In the genomic region with DNA sequence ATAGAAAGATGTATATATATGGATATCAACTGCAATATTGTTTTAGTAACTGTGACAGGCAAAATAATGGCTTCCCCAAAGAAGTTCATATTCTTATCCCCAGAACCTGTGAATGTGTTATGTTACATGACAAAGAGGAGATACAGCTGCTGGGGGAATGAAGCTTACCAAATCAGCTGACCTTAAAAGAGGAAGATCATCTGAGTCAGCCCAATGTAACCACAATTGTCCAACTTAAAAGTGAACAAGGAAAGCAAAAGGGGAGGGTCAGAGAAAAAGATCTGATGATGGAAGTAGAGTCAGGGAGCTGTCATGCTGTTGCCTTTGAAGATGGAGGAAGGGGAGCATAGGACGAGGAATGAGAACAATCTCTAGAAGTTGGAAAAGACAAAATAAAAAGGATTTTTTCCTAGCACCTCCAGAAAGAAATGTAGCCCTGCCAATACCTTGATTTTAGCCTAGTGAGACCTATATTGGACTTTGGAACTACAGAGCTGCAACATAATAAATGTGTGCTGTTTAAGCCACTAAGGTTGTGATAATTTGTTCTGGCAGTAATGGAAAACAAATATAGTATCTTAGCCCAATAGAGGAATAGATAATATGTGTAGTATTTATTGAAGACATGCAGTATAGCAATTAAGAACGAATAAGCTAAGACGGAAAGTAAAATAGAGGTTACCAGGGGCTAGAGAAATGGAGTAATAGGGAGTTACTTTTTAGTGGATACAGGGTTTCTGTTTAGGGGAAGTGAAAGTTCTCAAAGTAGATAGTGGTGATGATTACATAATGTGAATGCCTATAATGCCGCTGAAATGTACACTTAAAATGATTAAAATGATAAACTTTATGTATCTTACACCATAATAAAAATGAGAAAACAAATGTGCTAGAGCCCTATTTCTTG, we compare ENCODE assay signal across 1 cellular context.
TF ChIP-seq lines count a peak whose summit lies in the region.

No MANE protein-coding gene starts in this region.

TF ChIP-seq in GM12878, 131 proteins besides CTCF, POLR2A, EP300 and RAD21 (continued from another document and continues in another):
- TF ChIP-seq ZNF622 (IDR thresholded peaks at IDR 0.05) (no peak), RFX5 (IDR thresholded peaks at IDR 0.05; ENCODE audit: low read depth, low read length) (no peak), SPI1 (IDR thresholded peaks at IDR 0.05; ENCODE audit: borderline replicate concordance, insufficient read depth, low read depth, low read length) (peak; percentile 93), SMAD5 (IDR thresholded peaks at IDR 0.05; ENCODE audit: low read depth) (no peak), MEF2B (IDR thresholded peaks at IDR 0.05; ENCODE audit: partially characterized antibody, poor library complexity, severe bottlenecking) (peak; percentile 61), HDAC6 (IDR thresholded peaks at IDR 0.05; ENCODE audit: unreplicated experiment) (no peak), KDM1A (IDR thresholded peaks at IDR 0.05; ENCODE audit: borderline replicate concordance) (no peak), EED (IDR thresholded peaks at IDR 0.05; ENCODE audit: low read depth) (no peak), TCF7 (IDR thresholded peaks at IDR 0.05; ENCODE audit: borderline replicate concordance) (no peak), ESRRA (IDR thresholded peaks at IDR 0.05; ENCODE audit: low read length) (no peak), POLR2AphosphoS5 (IDR thresholded peaks at IDR 0.05; ENCODE audit: low read length) (no peak), SREBF2 (IDR thresholded peaks at IDR 0.05; ENCODE audit: low read length) (no peak), ZSCAN29 (IDR thresholded peaks at IDR 0.05) (no peak), JUND (IDR thresholded peaks at IDR 0.05; ENCODE audit: low read depth, low read length) (no peak), LARP7 (IDR thresholded peaks at IDR 0.05) (no peak), MAX (IDR thresholded peaks at IDR 0.05; ENCODE audit: low read depth, low read length) (no peak), KLF5 (IDR thresholded peaks at IDR 0.05; ENCODE audit: partially characterized antibody) (no peak), ZNF24 (IDR thresholded peaks at IDR 0.05) (no peak), JUNB (IDR thresholded peaks at IDR 0.05) (0 out of 2 replicates have a peak, but pooled peaks have one; percentile 25), BRCA1 (IDR thresholded peaks at IDR 0.05; ENCODE audit: low read depth, low read length) (no peak), ZNF217 (IDR thresholded peaks at IDR 0.05) (no peak; the same call in 1 of the 2 replicates), EGR1 (IDR thresholded peaks at IDR 0.05; ENCODE audit: borderline replicate concordance in 1 of 2, low read depth in 2 of 2, low read length in 2 of 2) (no peak), SMAD1 (IDR thresholded peaks at IDR 0.05; ENCODE audit: low read depth, partially characterized antibody) (no peak), FOXM1 (IDR thresholded peaks at IDR 0.05; ENCODE audit: low read depth, low read length) (no peak), NBN (IDR thresholded peaks at IDR 0.05) (0 out of 2 replicates have a peak, but pooled peaks have one; percentile 57), SREBF1 (IDR thresholded peaks at IDR 0.05; ENCODE audit: low read length) (no peak), STAT3 (IDR thresholded peaks at IDR 0.05; ENCODE audit: low read depth, low read length) (no peak), PAX5 (IDR thresholded peaks at IDR 0.05; ENCODE audit: borderline replicate concordance, low read depth, low read length) (no peak), MTA3 (IDR thresholded peaks at IDR 0.05; ENCODE audit: borderline replicate concordance, low read length) (no peak), POLR2AphosphoS2 (IDR thresholded peaks at IDR 0.05; ENCODE audit: low read depth, low read length) (no peak), RELA (IDR thresholded peaks at IDR 0.05; ENCODE audit: borderline replicate concordance, partially characterized antibody) (no peak), EZH2 (IDR thresholded peaks at IDR 0.05; ENCODE audit: borderline replicate concordance, control insufficient read depth, low read depth, low read length) (no peak), NFYA (IDR thresholded peaks at IDR 0.05; ENCODE audit: borderline replicate concordance, low read depth, low read length) (no peak), BMI1 (IDR thresholded peaks at IDR 0.05; ENCODE audit: borderline replicate concordance) (no peak), IRF4 (IDR thresholded peaks at IDR 0.05; ENCODE audit: low read depth, low read length) (peak; percentile 64; the same call in 1 of the 2 replicates), CHD2 (IDR thresholded peaks at IDR 0.05; ENCODE audit: borderline replicate concordance, low read depth, low read length) (no peak)
- TF ChIP-seq, protein P1, sequence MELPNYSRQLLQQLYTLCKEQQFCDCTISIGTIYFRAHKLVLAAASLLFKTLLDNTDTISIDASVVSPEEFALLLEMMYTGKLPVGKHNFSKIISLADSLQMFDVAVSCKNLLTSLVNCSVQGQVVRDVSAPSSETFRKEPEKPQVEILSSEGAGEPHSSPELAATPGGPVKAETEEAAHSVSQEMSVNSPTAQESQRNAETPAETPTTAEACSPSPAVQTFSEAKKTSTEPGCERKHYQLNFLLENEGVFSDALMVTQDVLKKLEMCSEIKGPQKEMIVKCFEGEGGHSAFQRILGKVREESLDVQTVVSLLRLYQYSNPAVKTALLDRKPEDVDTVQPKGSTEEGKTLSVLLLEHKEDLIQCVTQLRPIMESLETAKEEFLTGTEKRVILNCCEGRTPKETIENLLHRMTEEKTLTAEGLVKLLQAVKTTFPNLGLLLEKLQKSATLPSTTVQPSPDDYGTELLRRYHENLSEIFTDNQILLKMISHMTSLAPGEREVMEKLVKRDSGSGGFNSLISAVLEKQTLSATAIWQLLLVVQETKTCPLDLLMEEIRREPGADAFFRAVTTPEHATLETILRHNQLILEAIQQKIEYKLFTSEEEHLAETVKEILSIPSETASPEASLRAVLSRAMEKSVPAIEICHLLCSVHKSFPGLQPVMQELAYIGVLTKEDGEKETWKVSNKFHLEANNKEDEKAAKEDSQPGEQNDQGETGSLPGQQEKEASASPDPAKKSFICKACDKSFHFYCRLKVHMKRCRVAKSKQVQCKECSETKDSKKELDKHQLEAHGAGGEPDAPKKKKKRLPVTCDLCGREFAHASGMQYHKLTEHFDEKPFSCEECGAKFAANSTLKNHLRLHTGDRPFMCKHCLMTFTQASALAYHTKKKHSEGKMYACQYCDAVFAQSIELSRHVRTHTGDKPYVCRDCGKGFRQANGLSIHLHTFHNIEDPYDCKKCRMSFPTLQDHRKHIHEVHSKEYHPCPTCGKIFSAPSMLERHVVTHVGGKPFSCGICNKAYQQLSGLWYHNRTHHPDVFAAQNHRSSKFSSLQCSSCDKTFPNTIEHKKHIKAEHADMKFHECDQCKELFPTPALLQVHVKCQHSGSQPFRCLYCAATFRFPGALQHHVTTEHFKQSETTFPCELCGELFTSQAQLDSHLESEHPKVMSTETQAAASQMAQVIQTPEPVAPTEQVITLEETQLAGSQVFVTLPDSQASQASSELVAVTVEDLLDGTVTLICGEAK (IDR thresholded peaks at IDR 0.05; ENCODE audit: borderline replicate concordance): no peak
- TF ChIP-seq, protein P2, sequence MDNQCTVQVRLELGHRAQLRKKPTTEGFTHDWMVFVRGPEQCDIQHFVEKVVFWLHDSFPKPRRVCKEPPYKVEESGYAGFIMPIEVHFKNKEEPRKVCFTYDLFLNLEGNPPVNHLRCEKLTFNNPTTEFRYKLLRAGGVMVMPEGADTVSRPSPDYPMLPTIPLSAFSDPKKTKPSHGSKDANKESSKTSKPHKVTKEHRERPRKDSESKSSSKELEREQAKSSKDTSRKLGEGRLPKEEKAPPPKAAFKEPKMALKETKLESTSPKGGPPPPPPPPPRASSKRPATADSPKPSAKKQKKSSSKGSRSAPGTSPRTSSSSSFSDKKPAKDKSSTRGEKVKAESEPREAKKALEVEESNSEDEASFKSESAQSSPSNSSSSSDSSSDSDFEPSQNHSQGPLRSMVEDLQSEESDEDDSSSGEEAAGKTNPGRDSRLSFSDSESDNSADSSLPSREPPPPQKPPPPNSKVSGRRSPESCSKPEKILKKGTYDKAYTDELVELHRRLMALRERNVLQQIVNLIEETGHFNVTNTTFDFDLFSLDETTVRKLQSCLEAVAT (IDR thresholded peaks at IDR 0.05): no peak
- TF ChIP-seq, protein P3, sequence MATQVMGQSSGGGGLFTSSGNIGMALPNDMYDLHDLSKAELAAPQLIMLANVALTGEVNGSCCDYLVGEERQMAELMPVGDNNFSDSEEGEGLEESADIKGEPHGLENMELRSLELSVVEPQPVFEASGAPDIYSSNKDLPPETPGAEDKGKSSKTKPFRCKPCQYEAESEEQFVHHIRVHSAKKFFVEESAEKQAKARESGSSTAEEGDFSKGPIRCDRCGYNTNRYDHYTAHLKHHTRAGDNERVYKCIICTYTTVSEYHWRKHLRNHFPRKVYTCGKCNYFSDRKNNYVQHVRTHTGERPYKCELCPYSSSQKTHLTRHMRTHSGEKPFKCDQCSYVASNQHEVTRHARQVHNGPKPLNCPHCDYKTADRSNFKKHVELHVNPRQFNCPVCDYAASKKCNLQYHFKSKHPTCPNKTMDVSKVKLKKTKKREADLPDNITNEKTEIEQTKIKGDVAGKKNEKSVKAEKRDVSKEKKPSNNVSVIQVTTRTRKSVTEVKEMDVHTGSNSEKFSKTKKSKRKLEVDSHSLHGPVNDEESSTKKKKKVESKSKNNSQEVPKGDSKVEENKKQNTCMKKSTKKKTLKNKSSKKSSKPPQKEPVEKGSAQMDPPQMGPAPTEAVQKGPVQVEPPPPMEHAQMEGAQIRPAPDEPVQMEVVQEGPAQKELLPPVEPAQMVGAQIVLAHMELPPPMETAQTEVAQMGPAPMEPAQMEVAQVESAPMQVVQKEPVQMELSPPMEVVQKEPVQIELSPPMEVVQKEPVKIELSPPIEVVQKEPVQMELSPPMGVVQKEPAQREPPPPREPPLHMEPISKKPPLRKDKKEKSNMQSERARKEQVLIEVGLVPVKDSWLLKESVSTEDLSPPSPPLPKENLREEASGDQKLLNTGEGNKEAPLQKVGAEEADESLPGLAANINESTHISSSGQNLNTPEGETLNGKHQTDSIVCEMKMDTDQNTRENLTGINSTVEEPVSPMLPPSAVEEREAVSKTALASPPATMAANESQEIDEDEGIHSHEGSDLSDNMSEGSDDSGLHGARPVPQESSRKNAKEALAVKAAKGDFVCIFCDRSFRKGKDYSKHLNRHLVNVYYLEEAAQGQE (IDR thresholded peaks at IDR 0.05; ENCODE audit: low read depth, low read length): no peak
- TF ChIP-seq, protein P4, sequence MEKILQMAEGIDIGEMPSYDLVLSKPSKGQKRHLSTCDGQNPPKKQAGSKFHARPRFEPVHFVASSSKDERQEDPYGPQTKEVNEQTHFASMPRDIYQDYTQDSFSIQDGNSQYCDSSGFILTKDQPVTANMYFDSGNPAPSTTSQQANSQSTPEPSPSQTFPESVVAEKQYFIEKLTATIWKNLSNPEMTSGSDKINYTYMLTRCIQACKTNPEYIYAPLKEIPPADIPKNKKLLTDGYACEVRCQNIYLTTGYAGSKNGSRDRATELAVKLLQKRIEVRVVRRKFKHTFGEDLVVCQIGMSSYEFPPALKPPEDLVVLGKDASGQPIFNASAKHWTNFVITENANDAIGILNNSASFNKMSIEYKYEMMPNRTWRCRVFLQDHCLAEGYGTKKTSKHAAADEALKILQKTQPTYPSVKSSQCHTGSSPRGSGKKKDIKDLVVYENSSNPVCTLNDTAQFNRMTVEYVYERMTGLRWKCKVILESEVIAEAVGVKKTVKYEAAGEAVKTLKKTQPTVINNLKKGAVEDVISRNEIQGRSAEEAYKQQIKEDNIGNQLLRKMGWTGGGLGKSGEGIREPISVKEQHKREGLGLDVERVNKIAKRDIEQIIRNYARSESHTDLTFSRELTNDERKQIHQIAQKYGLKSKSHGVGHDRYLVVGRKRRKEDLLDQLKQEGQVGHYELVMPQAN (conservative IDR thresholded peaks at IDR 0.05): no peak
- TF ChIP-seq, protein P5, sequence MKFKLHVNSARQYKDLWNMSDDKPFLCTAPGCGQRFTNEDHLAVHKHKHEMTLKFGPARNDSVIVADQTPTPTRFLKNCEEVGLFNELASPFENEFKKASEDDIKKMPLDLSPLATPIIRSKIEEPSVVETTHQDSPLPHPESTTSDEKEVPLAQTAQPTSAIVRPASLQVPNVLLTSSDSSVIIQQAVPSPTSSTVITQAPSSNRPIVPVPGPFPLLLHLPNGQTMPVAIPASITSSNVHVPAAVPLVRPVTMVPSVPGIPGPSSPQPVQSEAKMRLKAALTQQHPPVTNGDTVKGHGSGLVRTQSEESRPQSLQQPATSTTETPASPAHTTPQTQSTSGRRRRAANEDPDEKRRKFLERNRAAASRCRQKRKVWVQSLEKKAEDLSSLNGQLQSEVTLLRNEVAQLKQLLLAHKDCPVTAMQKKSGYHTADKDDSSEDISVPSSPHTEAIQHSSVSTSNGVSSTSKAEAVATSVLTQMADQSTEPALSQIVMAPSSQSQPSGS (IDR thresholded peaks at IDR 0.05; ENCODE audit: low read length): peak; percentile 55
- TF ChIP-seq, protein P6, sequence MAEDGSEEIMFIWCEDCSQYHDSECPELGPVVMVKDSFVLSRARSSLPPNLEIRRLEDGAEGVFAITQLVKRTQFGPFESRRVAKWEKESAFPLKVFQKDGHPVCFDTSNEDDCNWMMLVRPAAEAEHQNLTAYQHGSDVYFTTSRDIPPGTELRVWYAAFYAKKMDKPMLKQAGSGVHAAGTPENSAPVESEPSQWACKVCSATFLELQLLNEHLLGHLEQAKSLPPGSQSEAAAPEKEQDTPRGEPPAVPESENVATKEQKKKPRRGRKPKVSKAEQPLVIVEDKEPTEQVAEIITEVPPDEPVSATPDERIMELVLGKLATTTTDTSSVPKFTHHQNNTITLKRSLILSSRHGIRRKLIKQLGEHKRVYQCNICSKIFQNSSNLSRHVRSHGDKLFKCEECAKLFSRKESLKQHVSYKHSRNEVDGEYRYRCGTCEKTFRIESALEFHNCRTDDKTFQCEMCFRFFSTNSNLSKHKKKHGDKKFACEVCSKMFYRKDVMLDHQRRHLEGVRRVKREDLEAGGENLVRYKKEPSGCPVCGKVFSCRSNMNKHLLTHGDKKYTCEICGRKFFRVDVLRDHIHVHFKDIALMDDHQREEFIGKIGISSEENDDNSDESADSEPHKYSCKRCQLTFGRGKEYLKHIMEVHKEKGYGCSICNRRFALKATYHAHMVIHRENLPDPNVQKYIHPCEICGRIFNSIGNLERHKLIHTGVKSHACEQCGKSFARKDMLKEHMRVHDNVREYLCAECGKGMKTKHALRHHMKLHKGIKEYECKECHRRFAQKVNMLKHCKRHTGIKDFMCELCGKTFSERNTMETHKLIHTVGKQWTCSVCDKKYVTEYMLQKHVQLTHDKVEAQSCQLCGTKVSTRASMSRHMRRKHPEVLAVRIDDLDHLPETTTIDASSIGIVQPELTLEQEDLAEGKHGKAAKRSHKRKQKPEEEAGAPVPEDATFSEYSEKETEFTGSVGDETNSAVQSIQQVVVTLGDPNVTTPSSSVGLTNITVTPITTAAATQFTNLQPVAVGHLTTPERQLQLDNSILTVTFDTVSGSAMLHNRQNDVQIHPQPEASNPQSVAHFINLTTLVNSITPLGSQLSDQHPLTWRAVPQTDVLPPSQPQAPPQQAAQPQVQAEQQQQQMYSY (CRISPR knock-in tag; IDR thresholded peaks at IDR 0.05): no peak
